ENCODE assay signal across 8 cellular contexts in genomic region chr3:49093853-49094767, GRCh38. TPM values are rescaled to one million over a fixed set of nuclear protein-coding genes. Genes with fewer than 3 reads are reported as not detected.
DNase-seq lines count a peak whose midpoint lies in the region; ATAC-seq, FAIRE-seq and TF ChIP-seq lines count a peak whose summit lies in the region.

QRICH1 (minus strand) TSS chr3:49094071; CDS start chr3:49077017, 17,054 bp downstream.

- peak; percentile 29 to 35; a peak in 2 of 5 replicates for TF ChIP-seq RAD21 in A549 (conservative IDR thresholded peaks at IDR 0.05 in 1 of 2, IDR thresholded peaks at IDR 0.05 in 1 of 2)

- no peak for FAIRE-seq in A549 (lab: Jason Lieb, UNC)
- FAIRE-seq in TTC549 (lab: Jason Lieb, UNC): peak; percentile 94

- TF ChIP-seq POLR2A in A549 (IDR thresholded peaks at IDR 0.05; ENCODE audit: low read length) (peak; percentile 40), GM18526 (IDR thresholded peaks at IDR 0.05; ENCODE audit: extremely low read depth, insufficient read length) (peak; percentile 78), body of pancreas (IDR thresholded peaks at IDR 0.05) (peak; percentile 72 to 85 (median 82)), gastrocnemius medialis (IDR thresholded peaks at IDR 0.05) (peak; percentile 60 to 61)

- peak; percentile 37 for TF ChIP-seq CTCF in A549 (IDR thresholded peaks at IDR 0.05)
- peak; percentile 30 to 74 (median 59) for TF ChIP-seq CTCF in body of pancreas (IDR thresholded peaks at IDR 0.05)
- peak; percentile 55 to 65 (median 59) for TF ChIP-seq CTCF in gastrocnemius medialis (IDR thresholded peaks at IDR 0.05 in 4 of 5, conservative IDR thresholded peaks at IDR 0.05 in 1 of 5)

- H3K4me3 ChIP-seq in A549: peak within 1 kb of the TSS; percentile 98
- peak within 1 kb of the TSS; percentile 87 to 93 for H3K4me3 ChIP-seq in body of pancreas
- H3K4me3 ChIP-seq in gastrocnemius medialis: peak within 1 kb of the TSS; percentile 77 to 93 (median 83)

- CTCF ChIA-PET in A549 (lab: Yijun Ruan, JAX): interaction anchor here (0.6 to 2.3 kb wide), 27 partner anchors 8 to 464 kb away, joined by 3 to 7 read pairs (median 3); partner anchors contain the start of genes IMPDH2, KLHDC8B, P4HTM and USP19

- H3K4me1 ChIP-seq in A549 (peaks cover 19% of the 10 kb centered on the region; the same call in 1 of the 3 replicates), body of pancreas (peaks cover 50% of the 10 kb centered on the region), gastrocnemius medialis (peaks cover 40 to 45% of the 10 kb centered on the region in 2 donors)

- H3K4me2 ChIP-seq in A549: peak within 1 kb of the TSS; percentile 84

- in situ Hi-C loops in gastrocnemius medialis (cut with MboI; ENCODE audit: low sequenced_read_pairs in 4 of 4): no loop called here

- intact Hi-C loops in body of pancreas (cut with DNase I) (no loop called here), gastrocnemius medialis (cut with DNase I; ENCODE audit: low total_unique reads) (loop anchor here (1.0 to 5.0 kb wide), 9 partner anchors 10 to 578 kb away; partner anchors contain the start of genes APEH, CCDC71, LAMB2 and P4HTM)

- DNase-seq in A549 (ENCODE audit: low read depth in 1 of 2, low spot score in 1 of 2): peak; percentile 82 to 97
- peak; percentile 85 for DNase-seq in NCI-H2107 treated with DMSO at 0.1 percent for 48 hours (lab: John Stamatoyannopoulos, UW; ENCODE audit: unreplicated experiment)
- DNase-seq in body of pancreas: peak; percentile 96 to 98 (median 97)
- DNase-seq in iPS DF 19.7 (ENCODE audit: low read depth, low spot score): peak; percentile 90
- peak; percentile 94 to 97 for DNase-seq in gastrocnemius medialis

- no peak for TF ChIP-seq EP300 in A549 (IDR thresholded peaks at IDR 0.05)

- H3K27me3 ChIP-seq in body of pancreas: no peaks in the 10 kb centered on the region
- H3K27me3 ChIP-seq in gastrocnemius medialis: no peaks in the 10 kb centered on the region

- under 1% methylated on average over 25 of the region's 65 CpGs for WGBS in A549 (ENCODE audit: missing lambda C conversion rate)
- 0 to 1% methylated on average over 13 to 61 of the region's 65 CpGs for WGBS in body of pancreas, 2 donors

- H3K9me3 ChIP-seq in A549: no peaks in the 10 kb centered on the region
- no peaks in the 10 kb centered on the region for H3K9me3 ChIP-seq in body of pancreas
- H3K9me3 ChIP-seq in gastrocnemius medialis: no peaks in the 10 kb centered on the region

- peak within 1 kb of the TSS; percentile 93 to 94 for H3K27ac ChIP-seq in A549
- H3K27ac ChIP-seq in body of pancreas: peak within 1 kb of the TSS; percentile 84 to 97 (median 91)
- peak within 1 kb of the TSS; percentile 85 to 96 (median 90) for H3K27ac ChIP-seq in gastrocnemius medialis

- peaks cover 0 to 9% of the 10 kb centered on the region in 2 donors for H3K36me3 ChIP-seq in body of pancreas (replicated peaks in 1 of 2; ENCODE audit: insufficient read depth in 1 of 2, low read depth in 2 of 2)
- peaks cover 0 to 24% of the 10 kb centered on the region in 2 donors for H3K36me3 ChIP-seq in gastrocnemius medialis

- ATAC-seq in A549 (peak; percentile 91 to 92), HG03066 (IDR thresholded peaks at IDR 0.05; ENCODE audit: low read depth, unreplicated experiment) (peak; percentile 77), body of pancreas (peak; percentile 90), gastrocnemius medialis (peak; percentile 91 to 93)

- POLR2A ChIA-PET in A549 (lab: Yijun Ruan, JAX): interaction anchor here (0.6 to 2.7 kb wide), 16 partner anchors 10 to 335 kb away, joined by 3 to 32 read pairs (median 6); partner anchors contain the start of genes DALRD3, IMPDH2, LAMB2 and NDUFAF3

TF ChIP-seq in A549, 52 proteins besides CTCF, POLR2A, EP300 and RAD21 (continues in another document):
- TF ChIP-seq JUN (IDR thresholded peaks at IDR 0.05) (peak in 1 of 2 experiments; percentile 73; a peak in 3 of 5 replicates), GATA3 (IDR thresholded peaks at IDR 0.05; ENCODE audit: borderline replicate concordance) (peak; percentile 65), EHF (CRISPR knock-in tag; IDR thresholded peaks at IDR 0.05) (no peak), RCOR1 (IDR thresholded peaks at IDR 0.05; ENCODE audit: low read depth, low read length) (no peak), MYC (IDR thresholded peaks at IDR 0.05; ENCODE audit: borderline replicate concordance, low read length) (no peak), HOXB5 (CRISPR knock-in tag; IDR thresholded peaks at IDR 0.05) (no peak), PBX3 (IDR thresholded peaks at IDR 0.05) (0 out of 2 replicates have a peak, but pooled peaks have one; percentile 23), KDM5A (IDR thresholded peaks at IDR 0.05) (peak; percentile 92), FOSL2 (IDR thresholded peaks at IDR 0.05) (no peak), FOSL2 (CRISPR knock-in tag; IDR thresholded peaks at IDR 0.05) (no peak)
- TF ChIP-seq, protein P1, sequence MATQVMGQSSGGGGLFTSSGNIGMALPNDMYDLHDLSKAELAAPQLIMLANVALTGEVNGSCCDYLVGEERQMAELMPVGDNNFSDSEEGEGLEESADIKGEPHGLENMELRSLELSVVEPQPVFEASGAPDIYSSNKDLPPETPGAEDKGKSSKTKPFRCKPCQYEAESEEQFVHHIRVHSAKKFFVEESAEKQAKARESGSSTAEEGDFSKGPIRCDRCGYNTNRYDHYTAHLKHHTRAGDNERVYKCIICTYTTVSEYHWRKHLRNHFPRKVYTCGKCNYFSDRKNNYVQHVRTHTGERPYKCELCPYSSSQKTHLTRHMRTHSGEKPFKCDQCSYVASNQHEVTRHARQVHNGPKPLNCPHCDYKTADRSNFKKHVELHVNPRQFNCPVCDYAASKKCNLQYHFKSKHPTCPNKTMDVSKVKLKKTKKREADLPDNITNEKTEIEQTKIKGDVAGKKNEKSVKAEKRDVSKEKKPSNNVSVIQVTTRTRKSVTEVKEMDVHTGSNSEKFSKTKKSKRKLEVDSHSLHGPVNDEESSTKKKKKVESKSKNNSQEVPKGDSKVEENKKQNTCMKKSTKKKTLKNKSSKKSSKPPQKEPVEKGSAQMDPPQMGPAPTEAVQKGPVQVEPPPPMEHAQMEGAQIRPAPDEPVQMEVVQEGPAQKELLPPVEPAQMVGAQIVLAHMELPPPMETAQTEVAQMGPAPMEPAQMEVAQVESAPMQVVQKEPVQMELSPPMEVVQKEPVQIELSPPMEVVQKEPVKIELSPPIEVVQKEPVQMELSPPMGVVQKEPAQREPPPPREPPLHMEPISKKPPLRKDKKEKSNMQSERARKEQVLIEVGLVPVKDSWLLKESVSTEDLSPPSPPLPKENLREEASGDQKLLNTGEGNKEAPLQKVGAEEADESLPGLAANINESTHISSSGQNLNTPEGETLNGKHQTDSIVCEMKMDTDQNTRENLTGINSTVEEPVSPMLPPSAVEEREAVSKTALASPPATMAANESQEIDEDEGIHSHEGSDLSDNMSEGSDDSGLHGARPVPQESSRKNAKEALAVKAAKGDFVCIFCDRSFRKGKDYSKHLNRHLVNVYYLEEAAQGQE (IDR thresholded peaks at IDR 0.05): peak; percentile 100
- TF ChIP-seq, protein P2, sequence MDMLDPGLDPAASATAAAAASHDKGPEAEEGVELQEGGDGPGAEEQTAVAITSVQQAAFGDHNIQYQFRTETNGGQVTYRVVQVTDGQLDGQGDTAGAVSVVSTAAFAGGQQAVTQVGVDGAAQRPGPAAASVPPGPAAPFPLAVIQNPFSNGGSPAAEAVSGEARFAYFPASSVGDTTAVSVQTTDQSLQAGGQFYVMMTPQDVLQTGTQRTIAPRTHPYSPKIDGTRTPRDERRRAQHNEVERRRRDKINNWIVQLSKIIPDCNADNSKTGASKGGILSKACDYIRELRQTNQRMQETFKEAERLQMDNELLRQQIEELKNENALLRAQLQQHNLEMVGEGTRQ (IDR thresholded peaks at IDR 0.05): no peak
- TF ChIP-seq, protein P3, sequence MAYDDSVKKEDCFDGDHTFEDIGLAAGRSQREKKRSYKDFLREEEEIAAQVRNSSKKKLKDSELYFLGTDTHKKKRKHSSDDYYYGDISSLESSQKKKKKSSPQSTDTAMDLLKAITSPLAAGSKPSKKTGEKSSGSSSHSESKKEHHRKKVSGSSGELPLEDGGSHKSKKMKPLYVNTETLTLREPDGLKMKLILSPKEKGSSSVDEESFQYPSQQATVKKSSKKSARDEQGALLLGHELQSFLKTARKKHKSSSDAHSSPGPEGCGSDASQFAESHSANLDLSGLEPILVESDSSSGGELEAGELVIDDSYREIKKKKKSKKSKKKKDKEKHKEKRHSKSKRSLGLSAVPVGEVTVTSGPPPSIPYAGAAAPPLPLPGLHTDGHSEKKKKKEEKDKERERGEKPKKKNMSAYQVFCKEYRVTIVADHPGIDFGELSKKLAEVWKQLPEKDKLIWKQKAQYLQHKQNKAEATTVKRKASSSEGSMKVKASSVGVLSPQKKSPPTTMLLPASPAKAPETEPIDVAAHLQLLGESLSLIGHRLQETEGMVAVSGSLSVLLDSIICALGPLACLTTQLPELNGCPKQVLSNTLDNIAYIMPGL (CRISPR knock-in tag; IDR thresholded peaks at IDR 0.05; ENCODE audit: borderline replicate concordance): no peak

RNA-seq across cellular contexts. Expression of gene QRICH1, which starts in this region (rescaled TPM):
- polyA plus RNA-seq in A549 (2011; rRNA removed) (53.8 and 76.2 TPM in 2 replicates), A549 (2017; fragmentation: RNase III; extraction: RNeasy Plus Mini Kit Qiagen cat#74134 plus additional on column Dnase treatment) (40.4 to 47.9 TPM (median 43.6 TPM) in 3 replicates)
- polyA plus RNA-seq in A549 (2012; cell fraction: cytosol; rRNA removed): 45.0 and 55.8 TPM in 2 replicates
- polyA plus RNA-seq in A549 (2012; cell fraction: nucleus; rRNA removed): 126 and 151 TPM in 2 replicates
- 107 and 109 TPM in 2 replicates for polyA minus RNA-seq in A549 (2011; rRNA and poly(A)+ RNA removed)
- total RNA-seq in body of pancreas (10 to 100 TPM; 63.6 to 67.9 TPM), gastrocnemius medialis (10 to 100 TPM; 35.8 to 65.6 (median 47.1) TPM)

Comparison
In these comparisons a context has a peak if more than half of its experiments do, and no peak if none do; other contexts are left out.
1. Peak in every context shown above with its lines: DNase-seq, ATAC-seq, H3K4me3 ChIP-seq and H3K27ac ChIP-seq.